1 cellular context compared by ENCODE assay signal in genomic region chr7:139566075-139566474, GRCh38.
TF ChIP-seq lines count a peak whose summit lies in the region.

No MANE protein-coding gene starts in this region.

TF ChIP-seq in HepG2, 621 proteins besides CTCF, POLR2A, EP300 and RAD21:
- TF ChIP-seq CERS6 (CRISPR knock-in tag; IDR thresholded peaks at IDR 0.05) (no peak), ZNF772 (CRISPR knock-in tag; IDR thresholded peaks at IDR 0.05) (no peak), ZNF530 (CRISPR knock-in tag; IDR thresholded peaks at IDR 0.05; ENCODE audit: low read depth) (no peak), ZBTB14 (CRISPR knock-in tag; IDR thresholded peaks at IDR 0.05) (no peak), POLR2G (IDR thresholded peaks at IDR 0.05; ENCODE audit: low read depth, low read length) (no peak; the same call in 1 of the 2 replicates), MYPOP (CRISPR knock-in tag; IDR thresholded peaks at IDR 0.05) (no peak), JUND (CRISPR knock-in tag; IDR thresholded peaks at IDR 0.05) (no peak), FOXP4 (CRISPR knock-in tag; IDR thresholded peaks at IDR 0.05) (no peak), ZNF280B (CRISPR knock-in tag; IDR thresholded peaks at IDR 0.05; ENCODE audit: borderline replicate concordance) (no peak), PCBP2 (optimal IDR thresholded peaks at IDR 0.05; ENCODE audit: low read depth, low read length, poor library complexity, severe bottlenecking) (no peak), IRF9 (CRISPR knock-in tag; IDR thresholded peaks at IDR 0.05; ENCODE audit: borderline replicate concordance) (no peak), ZNF710 (CRISPR knock-in tag; IDR thresholded peaks at IDR 0.05; ENCODE audit: borderline replicate concordance) (no peak), ZNF878 (CRISPR knock-in tag; IDR thresholded peaks at IDR 0.05) (no peak), ZNF292 (CRISPR knock-in tag; IDR thresholded peaks at IDR 0.05; ENCODE audit: borderline replicate concordance, low read depth) (no peak), ONECUT2 (CRISPR knock-in tag; IDR thresholded peaks at IDR 0.05) (no peak), ELF3 (CRISPR knock-in tag; IDR thresholded peaks at IDR 0.05) (no peak)
